ENCODE assay signal across 8 cellular contexts in the genomic region with DNA sequence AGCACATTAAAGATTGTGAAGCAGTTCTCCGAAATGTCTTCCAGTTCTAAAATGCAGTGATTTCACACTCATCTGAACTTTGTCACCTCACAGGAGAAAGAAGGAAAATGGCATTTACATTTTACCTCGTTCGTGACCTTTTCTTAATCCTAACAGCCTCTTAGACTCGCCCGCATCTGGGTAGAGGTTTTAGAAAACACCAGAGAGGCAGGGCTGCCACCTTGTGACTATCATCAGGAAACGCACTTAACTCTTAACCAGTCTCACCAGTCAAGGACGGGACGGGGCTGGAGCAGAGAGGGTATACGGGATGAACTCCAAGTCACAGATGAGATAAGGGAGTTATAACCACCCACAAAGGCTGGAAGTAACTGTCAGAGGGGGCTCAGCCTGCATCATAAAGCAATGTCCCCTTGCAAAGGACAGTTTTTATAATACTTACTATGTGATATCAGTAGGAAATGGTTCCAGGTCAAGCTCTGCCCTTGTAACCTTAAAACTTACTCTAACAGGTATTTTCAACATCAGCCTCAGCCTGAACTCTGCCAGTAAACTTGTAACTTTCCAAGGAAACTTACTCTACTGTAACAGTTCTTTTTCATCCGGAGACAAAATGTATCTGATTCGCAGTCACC. TPM values are rescaled to one million over a fixed set of nuclear protein-coding genes. Genes with fewer than 3 reads are reported as not detected.
DNase-seq lines count a peak whose midpoint lies in the region; ATAC-seq, FAIRE-seq and TF ChIP-seq lines count a peak whose summit lies in the region.

No MANE protein-coding gene starts in this region.

- no peak overlapping the region for H2AFZ ChIP-seq in SU-DHL-6 (ENCODE audit: low read depth, low read length, severe bottlenecking)
- no peak overlapping the region for H2AFZ ChIP-seq in keratinocyte (ENCODE audit: control insufficient read depth, low read length)

- H3K36me3 ChIP-seq in SU-DHL-6 (ENCODE audit: low read length), result no peaks in the 10 kb centered on the region
- no peaks in the 10 kb centered on the region for H3K36me3 ChIP-seq in keratinocyte (ENCODE audit: control insufficient read depth in 2 of 2, extremely low read depth in 1 of 2, insufficient read depth in 2 of 2, low read length in 2 of 2)

- no peaks in the 10 kb centered on the region for H3K9me2 ChIP-seq in SU-DHL-6 (replicated peaks; ENCODE audit: insufficient read depth, low read length)

- ATAC-seq in HG03520 (IDR thresholded peaks at IDR 0.05; ENCODE audit: unreplicated experiment), result no peak

- dilution Hi-C loops in keratinocyte (cut with MboI; ENCODE audit: extremely low pct_ligation_motif_present, low sequenced_read_pairs), result no loop called here

- H3K4me1 ChIP-seq in keratinocyte (ENCODE audit: control insufficient read depth, extremely low read depth, insufficient read depth, low read length), result no peaks in the 10 kb centered on the region

- TF ChIP-seq CTCF in SU-DHL-6 (IDR thresholded peaks at IDR 0.05; ENCODE audit: insufficient read depth, low read length, poor library complexity, severe bottlenecking) (peak; percentile 48), keratinocyte (optimal IDR thresholded peaks at IDR 0.05 in 1 of 3, IDR thresholded peaks at IDR 0.05 in 1 of 3, conservative IDR thresholded peaks at IDR 0.05 in 1 of 3; ENCODE audit: extremely low read depth in 1 of 3, insufficient read depth in 2 of 3, low read length in 3 of 3) (peak; percentile 69 to 80 (median 75))

- H3K9me1 ChIP-seq in keratinocyte (ENCODE audit: control insufficient read depth, extremely low read depth, insufficient read depth, low read length), result no peaks in the 10 kb centered on the region

- no peaks in the 10 kb centered on the region for H3K9me3 ChIP-seq in SU-DHL-6 (ENCODE audit: insufficient read depth, low read length)
- H3K9me3 ChIP-seq in keratinocyte (ENCODE audit: control insufficient read depth, low read depth, low read length), result no peaks in the 10 kb centered on the region

- H3K27ac ChIP-seq in SU-DHL-6 (ENCODE audit: low read depth, low read length), result no peak overlapping the region
- H3K27ac ChIP-seq in keratinocyte (ENCODE audit: control insufficient read depth, insufficient read depth, low read length), result no peak overlapping the region

- FAIRE-seq in G401.6 (lab: Jason Lieb, UNC) (peak; percentile 64), keratinocyte (lab: Jason Lieb, UNC) (peak; percentile 80)

- H3K27me3 ChIP-seq in SU-DHL-6 (ENCODE audit: low read length) (no peaks in the 10 kb centered on the region), keratinocyte (ENCODE audit: control insufficient read depth, extremely low read depth, insufficient read depth, low read length) (peaks cover 14% of the 10 kb centered on the region)

- H3K9ac ChIP-seq in SU-DHL-6 (ENCODE audit: low read length) (no peak overlapping the region), keratinocyte (ENCODE audit: control insufficient read depth, extremely low read depth, insufficient read depth, low read length) (no peak overlapping the region)

- H4K20me1 ChIP-seq in SU-DHL-6 (ENCODE audit: low read depth, low read length) (no peaks in the 10 kb centered on the region), keratinocyte (ENCODE audit: control insufficient read depth, extremely low read depth, insufficient read depth, low read length) (no peaks in the 10 kb centered on the region)

- H3F3A ChIP-seq in SU-DHL-6 (ENCODE audit: insufficient read depth), result no peaks in the 10 kb centered on the region

- no peak overlapping the region for H3K4me3 ChIP-seq in SU-DHL-6 (ENCODE audit: insufficient read depth, low read length, poor library complexity, severe bottlenecking)
- no peak overlapping the region for H3K4me3 ChIP-seq in keratinocyte (ENCODE audit: control insufficient read depth in 2 of 3, extremely low read depth in 1 of 3, insufficient read depth in 2 of 3, low read depth in 1 of 3, low read length in 3 of 3)

- DNase-seq in NCI-H1092 (lab: John Stamatoyannopoulos, UW) (peak; percentile 77), amniotic stem cell (lab: John Stamatoyannopoulos, UW) (peak; percentile 4), keratinocyte (ENCODE audit: low read depth, low spot score) (no peak), mesenteric fat pad (ENCODE audit: low spot score) (no peak)
- DNase-seq in stimulated activated CD8-positive, alpha-beta memory T cell treated with anti-CD3 and anti-CD28 coated beads, Interleukin-12 subunit alpha, Interleukin-12 subunit beta, amount 100 ng/mL, for 4 hours (ENCODE audit: low read depth), result peak; percentile 4

- H3K4me2 ChIP-seq in SU-DHL-6 (ENCODE audit: low read depth, low read length, poor library complexity, severe bottlenecking), result no peak overlapping the region
- no peak overlapping the region for H3K4me2 ChIP-seq in keratinocyte (ENCODE audit: control insufficient read depth, extremely low read depth, insufficient read depth, low read depth, low read length)

- no peaks in the 10 kb centered on the region for H3K79me2 ChIP-seq in SU-DHL-6 (ENCODE audit: insufficient read depth, low read length)
- H3K79me2 ChIP-seq in keratinocyte (ENCODE audit: control insufficient read depth, insufficient read depth, low read length), result no peaks in the 10 kb centered on the region

RNA-seq across cellular contexts. Expression of a gene that starts 8.6 kb away (rescaled TPM):
- 0.28 to 1.2 TPM (median 1.00 TPM) in 3 replicates for polyA plus RNA-seq in keratinocyte
- 1.3 TPM for polyA plus RNA-seq in keratinocyte (2011; ENCODE audit: low read depth)
- 0.32 and 1.1 TPM in 2 replicates for polyA plus RNA-seq in keratinocyte (2011; cell fraction: cytosol; rRNA removed)
- polyA plus RNA-seq in keratinocyte (2011; cell fraction: nucleus; rRNA removed), result 2.1 and 4.2 TPM in 2 replicates
- polyA plus RNA-seq in keratinocyte (2012; ENCODE audit: low replicate concordance), result 1.1 and 2.0 TPM in 2 replicates
- polyA minus RNA-seq in keratinocyte, result 0.66 to 0.75 TPM (median 0.70 TPM) in 3 replicates
- not detected for polyA minus RNA-seq in keratinocyte (2011; cell fraction: cytosol; rRNA and poly(A)+ RNA removed)
- polyA minus RNA-seq in keratinocyte (2011; cell fraction: nucleus; rRNA and poly(A)+ RNA removed), result 2.0 and 3.4 TPM in 2 replicates
- 0.22 TPM for total RNA-seq in mesenteric fat pad

RNA-seq across cellular contexts. Expression of a gene that starts 38.3 kb away (rescaled TPM):
- polyA plus RNA-seq in keratinocyte, result 0.03 TPM in 1 of 3 replicates, not detected in the others
- not detected for polyA plus RNA-seq in keratinocyte (2011; ENCODE audit: low read depth)
- polyA plus RNA-seq in keratinocyte (2011; cell fraction: cytosol; rRNA removed), result not detected in 2 replicates
- 0.05 TPM in 1 of 2 replicates, not detected in the other for polyA plus RNA-seq in keratinocyte (2011; cell fraction: nucleus; rRNA removed)
- polyA plus RNA-seq in keratinocyte (2012; ENCODE audit: low replicate concordance), result not detected in 2 replicates
- polyA minus RNA-seq in keratinocyte, result not detected in 3 replicates
- polyA minus RNA-seq in keratinocyte (2011; cell fraction: cytosol; rRNA and poly(A)+ RNA removed), result not detected
- polyA minus RNA-seq in keratinocyte (2011; cell fraction: nucleus; rRNA and poly(A)+ RNA removed), result not detected in 2 replicates
- total RNA-seq in mesenteric fat pad, result 0.35 TPM

RNA-seq across cellular contexts. Expression of a gene that starts 49.7 kb away (rescaled TPM):
- polyA plus RNA-seq in keratinocyte, result not detected in 3 replicates
- polyA plus RNA-seq in keratinocyte (2011; ENCODE audit: low read depth), result not detected
- polyA plus RNA-seq in keratinocyte (2011; cell fraction: cytosol; rRNA removed), result not detected in 2 replicates
- not detected in 2 replicates for polyA plus RNA-seq in keratinocyte (2011; cell fraction: nucleus; rRNA removed)
- not detected in 2 replicates for polyA plus RNA-seq in keratinocyte (2012; ENCODE audit: low replicate concordance)
- not detected in 3 replicates for polyA minus RNA-seq in keratinocyte
- polyA minus RNA-seq in keratinocyte (2011; cell fraction: cytosol; rRNA and poly(A)+ RNA removed), result not detected
- not detected in 2 replicates for polyA minus RNA-seq in keratinocyte (2011; cell fraction: nucleus; rRNA and poly(A)+ RNA removed)
- 1.6 TPM for total RNA-seq in mesenteric fat pad

RNA-seq across cellular contexts. Expression of a gene that starts 58.6 kb away (rescaled TPM):
- polyA plus RNA-seq in keratinocyte, result not detected in 3 replicates
- polyA plus RNA-seq in keratinocyte (2011; ENCODE audit: low read depth), result not detected
- not detected in 2 replicates for polyA plus RNA-seq in keratinocyte (2011; cell fraction: cytosol; rRNA removed)
- polyA plus RNA-seq in keratinocyte (2011; cell fraction: nucleus; rRNA removed), result not detected in 2 replicates
- polyA plus RNA-seq in keratinocyte (2012; ENCODE audit: low replicate concordance), result not detected in 2 replicates
- polyA minus RNA-seq in keratinocyte, result not detected in 3 replicates
- not detected for polyA minus RNA-seq in keratinocyte (2011; cell fraction: cytosol; rRNA and poly(A)+ RNA removed)
- polyA minus RNA-seq in keratinocyte (2011; cell fraction: nucleus; rRNA and poly(A)+ RNA removed), result not detected in 2 replicates
- total RNA-seq in mesenteric fat pad, result not detected

Comparison
In these comparisons a context has a peak if more than half of its experiments do, and no peak if none do; other contexts are left out.
1. DNase-seq: peak in NCI-H1092 (single experiment), amniotic stem cell (single experiment) and stimulated activated CD8-positive, alpha-beta memory T cell treated with anti-CD3 and anti-CD28 coated beads, Interleukin-12 subunit alpha, Interleukin-12 subunit beta, amount 100 ng/mL, for 4 hours (single experiment); none in keratinocyte (single experiment) and mesenteric fat pad (single experiment).